Comparison of ENCODE assay signal across 33 cellular contexts in the genomic region with DNA sequence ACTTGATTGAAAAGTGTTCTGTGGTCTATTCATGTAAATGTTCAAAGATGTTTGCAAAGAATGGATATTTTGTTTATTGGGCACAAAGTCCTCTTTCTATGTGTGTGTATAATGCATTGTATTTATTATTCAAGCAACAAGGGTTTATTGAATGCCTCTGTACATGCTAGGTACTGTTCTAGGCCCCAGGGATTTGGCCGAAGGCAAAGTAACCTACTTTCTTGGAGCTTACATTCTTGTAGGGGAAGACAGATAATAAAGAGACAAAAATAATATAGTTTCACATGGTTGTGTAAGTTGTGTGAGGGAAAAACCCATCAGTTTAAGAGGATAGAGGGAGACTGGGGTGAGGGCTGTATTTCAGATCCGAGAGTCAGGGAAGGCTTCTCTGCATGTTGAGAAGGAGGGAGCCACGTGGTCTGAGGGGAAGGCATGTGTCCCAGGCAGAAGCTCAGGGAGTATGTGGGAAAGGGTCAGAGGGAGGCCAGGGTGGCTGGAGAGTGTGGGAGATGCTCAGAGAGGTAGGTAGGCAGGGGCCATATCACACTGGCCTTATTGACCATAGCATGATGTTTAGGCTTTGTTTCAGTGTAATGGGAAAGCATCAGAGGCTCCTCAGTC.
"Had no signal": no experiment of that assay in that cellular context is flagged by ENCODE, and none has a peak within 500 bp of the region (broad histone marks: within the 10 kb centered on the region; RNA-seq: fewer than 3 reads in every experiment).

No MANE protein-coding gene starts in this region.

- H3K4me1 Mint-ChIP-seq: endodermal cell had no signal

- H3K4me3 Mint-ChIP-seq: activated B cell treated with CpG ODN at 0.5 μM for 24 hours; activated CD4-positive, alpha-beta memory T cell treated with anti-CD3 and anti-CD28 coated beads, Interleukin-2, amount 10 ng/mL, durations not matched to agents 7 days and 5 days; activated CD4-positive, alpha-beta T cell treated with anti-CD3 and anti-CD28 coated beads, Interleukin-2, amount 10 ng/mL, durations not matched to agents 7 days and 5 days; activated naive CD4-positive, alpha-beta T cell treated with anti-CD3 and anti-CD28 coated beads, Interleukin-2, amount 10 ng/mL, durations not matched to agents 7 days and 5 days; activated naive CD8-positive, alpha-beta T cell treated with anti-CD3 and anti-CD28 coated beads, Interleukin-2, amount 10 ng/mL, durations not matched to agents 7 days and 5 days; activated T-cell treated with anti-CD3 and anti-CD28 coated beads, Interleukin-2, amount 50 U/mL, for 24 hours; activated T-cell treated with anti-CD3 and anti-CD28 coated beads, Interleukin-2, amount 50 U/mL, for 72 hours; brain; endodermal cell; T-helper 17 cell; T-helper 2 cell treated with Interferon-gamma antibody and Interleukin-4, amounts not matched to agents 5 μg/mL and 100 μg/mL, for 36 hours had no signal

- H3K27ac ChIP-seq: ascending aorta, breast epithelium, cardiac muscle cell, colonic mucosa, esophagus muscularis mucosa, foreskin keratinocyte, gastroesophageal sphincter, WERI-Rb-1 had no signal

- H3K27me3 ChIP-seq: ascending aorta, breast epithelium, cardiac muscle cell, colonic mucosa, dorsolateral prefrontal cortex, esophagus muscularis mucosa, gastroesophageal sphincter had no signal

- H3K36me3 Mint-ChIP-seq: brain had no signal

- H3K4me1 ChIP-seq: ascending aorta, breast epithelium, colonic mucosa, gastroesophageal sphincter had no signal

- H3K36me3 ChIP-seq: ascending aorta, breast epithelium, cardiac muscle cell, colonic mucosa, esophagus muscularis mucosa, gastroesophageal sphincter, WERI-Rb-1 had no signal

- H3K9me3 ChIP-seq: ascending aorta, colonic mucosa, gastroesophageal sphincter had no signal

- H3K9me3 Mint-ChIP-seq: activated CD4-positive, alpha-beta memory T cell treated with anti-CD3 and anti-CD28 coated beads, Interleukin-2, amount 10 ng/mL, durations not matched to agents 7 days and 5 days; activated T-cell treated with anti-CD3 and anti-CD28 coated beads, Interleukin-2, amount 50 U/mL, for 24 hours had no signal

- H3K4me3 ChIP-seq: ascending aorta, breast epithelium, cardiac muscle cell, colonic mucosa, dorsolateral prefrontal cortex, esophagus muscularis mucosa, gastroesophageal sphincter had no signal

- H3K27ac Mint-ChIP-seq: activated B cell treated with CpG ODN at 0.5 μM for 24 hours; activated CD4-positive, alpha-beta memory T cell treated with anti-CD3 and anti-CD28 coated beads, Interleukin-2, amount 10 ng/mL, durations not matched to agents 7 days and 5 days; activated CD4-positive, alpha-beta T cell treated with anti-CD3 and anti-CD28 coated beads, Interleukin-2, amount 10 ng/mL, durations not matched to agents 7 days and 5 days; activated naive CD4-positive, alpha-beta T cell treated with anti-CD3 and anti-CD28 coated beads, Interleukin-2, amount 10 ng/mL, durations not matched to agents 7 days and 5 days; activated naive CD4-positive, alpha-beta T cell treated with anti-CD3 and anti-CD28 coated beads, Interleukin-2, amount 50 U/mL, for 72 hours; activated naive CD8-positive, alpha-beta T cell treated with anti-CD3 and anti-CD28 coated beads, Interleukin-2, amount 10 ng/mL, durations not matched to agents 7 days and 5 days; activated T-cell treated with anti-CD3 and anti-CD28 coated beads, Interleukin-2, amount 50 U/mL, for 24 hours; activated T-cell treated with anti-CD3 and anti-CD28 coated beads, Interleukin-2, amount 50 U/mL, for 72 hours; brain; endodermal cell; T-helper 17 cell; T-helper 2 cell treated with Interferon-gamma antibody and Interleukin-4, amounts not matched to agents 5 μg/mL and 100 μg/mL, for 36 hours had no signal

- H3K27me3 Mint-ChIP-seq: activated CD4-positive, alpha-beta memory T cell treated with anti-CD3 and anti-CD28 coated beads, Interleukin-2, amount 10 ng/mL, durations not matched to agents 7 days and 5 days; activated T-cell treated with anti-CD3 and anti-CD28 coated beads, Interleukin-2, amount 50 U/mL, for 24 hours; T-helper 17 cell had no signal

- DNase-seq: activated B cell treated with CpG ODN at 0.5 μM for 24 hours; activated CD4-positive, alpha-beta memory T cell treated with anti-CD3 and anti-CD28 coated beads, Interleukin-2, amount 10 ng/mL, durations not matched to agents 7 days and 5 days; activated CD4-positive, alpha-beta T cell treated with anti-CD3 and anti-CD28 coated beads, Interleukin-2, amount 10 ng/mL, durations not matched to agents 7 days and 5 days; activated CD4-positive, alpha-beta T cell treated with anti-CD3 and anti-CD28 coated beads, Interleukin-2, amount 50 U/mL, for 4 hours; activated CD8-positive, alpha-beta memory T cell treated with anti-CD3 and anti-CD28 coated beads, Interleukin-2, amount 50 U/mL, for 48 hours; activated gamma-delta T cell; activated naive CD4-positive, alpha-beta T cell; activated naive CD4-positive, alpha-beta T cell treated with anti-CD3 and anti-CD28 coated beads, Interleukin-2, amount 10 ng/mL, durations not matched to agents 7 days and 5 days; activated naive CD8-positive, alpha-beta T cell treated with anti-CD3 and anti-CD28 coated beads, Interleukin-2, amount 10 ng/mL, durations not matched to agents 7 days and 5 days; activated T-cell treated with anti-CD3 and anti-CD28 coated beads for 4 hours; activated T-cell treated with anti-CD3 and anti-CD28 coated beads, Interleukin-2, amount 50 U/mL, for 24 hours; activated T-cell treated with anti-CD3 and anti-CD28 coated beads, Interleukin-2, amount 50 U/mL, for 72 hours; central memory CD4-positive, alpha-beta T cell; cerebellar nuclear complex; colonic mucosa; dorsolateral prefrontal cortex; effector memory CD4-positive, alpha-beta T cell; endodermal cell; erythroblast; foreskin keratinocyte; head of caudate nucleus; T-helper 1 cell; T-helper 17 cell; T1000; WERI-Rb-1 had no signal
